ENCODE assay signal across 7 cellular contexts in the genomic region with DNA sequence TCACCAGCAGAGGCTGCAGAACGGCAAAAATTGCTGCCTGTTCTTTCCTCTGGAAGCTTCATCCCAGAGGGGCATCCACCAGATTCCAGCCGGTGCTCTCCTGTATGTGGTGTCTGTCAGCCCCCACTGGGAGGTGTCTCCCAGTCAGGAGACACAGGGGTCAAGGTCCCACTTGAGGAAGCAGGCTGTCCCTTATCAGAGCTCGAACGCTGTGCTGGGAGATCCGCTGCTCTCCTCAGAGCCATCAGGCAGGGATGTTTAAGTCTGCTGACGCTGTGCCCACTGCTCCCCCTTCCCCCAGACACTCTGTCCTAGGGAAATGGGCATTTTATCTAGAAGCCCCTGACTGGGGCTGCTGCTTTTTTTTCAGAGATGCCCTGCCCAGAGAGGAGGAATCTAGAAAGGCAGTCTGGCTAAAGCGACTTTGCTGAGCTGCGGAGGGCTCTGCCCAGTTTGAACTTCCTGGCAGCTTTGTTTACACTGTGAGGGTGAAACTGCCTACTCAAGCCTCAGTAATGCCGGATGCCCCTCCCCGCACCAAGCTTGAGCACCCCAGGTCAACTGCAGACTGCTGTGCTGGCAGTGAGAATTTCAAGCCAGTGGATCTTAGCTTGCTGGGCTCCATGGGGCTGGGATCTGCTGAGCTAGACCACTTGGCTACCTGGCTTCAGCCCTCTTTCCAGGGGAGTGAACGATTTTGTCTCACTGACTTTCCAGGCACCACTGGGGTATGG.
DNase-seq lines count a peak whose midpoint lies in the region; ATAC-seq, FAIRE-seq and TF ChIP-seq lines count a peak whose summit lies in the region.
"Not testable (repeated sequence)": the region's sequence is repeated elsewhere in the genome, so short reads cannot be mapped to it uniquely, and the experiment has no call there.

No MANE protein-coding gene starts in this region.

- not testable (repeated sequence) for H3K27me3 ChIP-seq in bronchial epithelial cell (ENCODE audit: control insufficient read depth, insufficient read depth, low read length); foreskin keratinocyte

- ATAC-seq in foreskin keratinocyte (peak; percentile 35), memory B cell (ENCODE audit: low read depth) (peak; percentile 39)

- POLR2A ChIA-PET in activated CD4-positive, alpha-beta T cell treated with anti-CD3 and anti-CD28 coated beads, Interleukin-2, amount 10 ng/mL, durations not matched to agents 7 days and 5 days (lab: Charles Lee) = not testable (repeated sequence)

- peaks cover 30% of the 10 kb centered on the region for H3K9me3 Mint-ChIP-seq in activated CD4-positive, alpha-beta T cell treated with anti-CD3 and anti-CD28 coated beads, Interleukin-2, amount 10 ng/mL, durations not matched to agents 7 days and 5 days
- peaks cover 13% of the 10 kb centered on the region for H3K9me3 Mint-ChIP-seq in memory B cell

- not testable (repeated sequence) for H3K4me3 Mint-ChIP-seq in activated CD4-positive, alpha-beta T cell treated with anti-CD3 and anti-CD28 coated beads, Interleukin-2, amount 10 ng/mL, durations not matched to agents 7 days and 5 days
- peak overlapping the region; percentile 59 for H3K4me3 Mint-ChIP-seq in memory B cell

- not testable (repeated sequence) for H3K4me1 ChIP-seq in foreskin keratinocyte

- TF ChIP-seq CTCF in bronchial epithelial cell (IDR thresholded peaks at IDR 0.05; ENCODE audit: insufficient read depth, low read length, severe bottlenecking); foreskin keratinocyte (conservative IDR thresholded peaks at IDR 0.05); retinal pigment epithelial cell (conservative IDR thresholded peaks at IDR 0.05; ENCODE audit: low read depth, low read length): not testable (repeated sequence)

- H3K36me3 ChIP-seq in bronchial epithelial cell (ENCODE audit: control insufficient read depth, insufficient read depth, low read length) = not testable (repeated sequence)

- peak overlapping the region; percentile 87 for H3K27ac Mint-ChIP-seq in activated CD4-positive, alpha-beta T cell treated with anti-CD3 and anti-CD28 coated beads, Interleukin-2, amount 10 ng/mL, durations not matched to agents 7 days and 5 days
- H3K27ac Mint-ChIP-seq in memory B cell = peak overlapping the region; percentile 45

- FAIRE-seq in GM19239 (lab: Jason Lieb, UNC) = peak; percentile 82
- FAIRE-seq in bronchial epithelial cell (lab: Jason Lieb, UNC) = not testable (repeated sequence)

- peaks cover 15% of the 10 kb centered on the region for H3K4me1 Mint-ChIP-seq in activated CD4-positive, alpha-beta T cell treated with anti-CD3 and anti-CD28 coated beads, Interleukin-2, amount 10 ng/mL, durations not matched to agents 7 days and 5 days
- not testable (repeated sequence) for H3K4me1 Mint-ChIP-seq in memory B cell

- not testable (repeated sequence) for H3K27ac ChIP-seq in foreskin keratinocyte

- CTCF ChIA-PET in activated CD4-positive, alpha-beta T cell treated with anti-CD3 and anti-CD28 coated beads, Interleukin-2, amount 10 ng/mL, durations not matched to agents 7 days and 5 days (lab: Charles Lee) = interaction anchor here (0.8 to 1.5 kb wide), 4 partner anchors 8 to 161 kb away, joined by 3 to 4 read pairs (median 3); a partner anchor contains a TSS

- not testable (repeated sequence) for H3K4me3 ChIP-seq in bronchial epithelial cell (ENCODE audit: low read depth, low read length)
- H3K4me3 ChIP-seq in retinal pigment epithelial cell (ENCODE audit: low read length) = peak overlapping the region; percentile 29

- H3K36me3 Mint-ChIP-seq in activated CD4-positive, alpha-beta T cell treated with anti-CD3 and anti-CD28 coated beads, Interleukin-2, amount 10 ng/mL, durations not matched to agents 7 days and 5 days (ENCODE audit: low read depth) = peaks cover 39% of the 10 kb centered on the region
- peaks cover 23% of the 10 kb centered on the region for H3K36me3 Mint-ChIP-seq in memory B cell

- DNase-seq in GM19239 (ENCODE audit: insufficient read length, low spot score); foreskin keratinocyte; memory B cell (ENCODE audit: low spot score in 2 of 2); retinal pigment epithelial cell (ENCODE audit: low read depth): not testable (repeated sequence)
- DNase-seq in NCI-H774 (lab: John Stamatoyannopoulos, UW) (peak; percentile 49), bronchial epithelial cell (ENCODE audit: low read depth) (peak; percentile 86)
- peak; percentile 52 for DNase-seq in activated CD4-positive, alpha-beta T cell treated with anti-CD3 and anti-CD28 coated beads, Interleukin-2, amount 10 ng/mL, durations not matched to agents 7 days and 5 days

- not testable (repeated sequence) for H3K27me3 Mint-ChIP-seq in activated CD4-positive, alpha-beta T cell treated with anti-CD3 and anti-CD28 coated beads, Interleukin-2, amount 10 ng/mL, durations not matched to agents 7 days and 5 days; memory B cell
